ENCODE assay signal across 10 cellular contexts in genomic region chr2:66576381-66577330, GRCh38.
A peak's percentile ranks its signal among the peaks of the same experiment; 100 is the strongest.
DNase-seq lines count a peak whose midpoint lies in the region; ATAC-seq and TF ChIP-seq lines count a peak whose summit lies in the region.
"Had no signal": no experiment of that assay in that cellular context is flagged by ENCODE, and none has a peak within 500 bp of the region (broad histone marks: within the 10 kb centered on the region; RNA-seq: fewer than 3 reads in every experiment).

No MANE protein-coding gene starts in this region.

- H3K27ac Mint-ChIP-seq in naive thymus-derived CD8-positive, alpha-beta T cell, result no peak overlapping the region
- H3K27ac Mint-ChIP-seq: effector memory CD8-positive, alpha-beta T cell had no signal

- DNase-seq in DMS79 (lab: John Stamatoyannopoulos, UW) (peak; percentile 8), RWPE1 (ENCODE audit: low spot score) (peak; percentile 27), cardiac muscle cell (ENCODE audit: low read depth in 1 of 2, low spot score in 1 of 2) (peak; percentile 45 to 59), prostate gland (ENCODE audit: low spot score) (peak; percentile 42)
- no peak for DNase-seq in activated naive CD4-positive, alpha-beta T cell treated with anti-CD3 and anti-CD28 coated beads, Interleukin-2, amount 50 U/mL, for 16 hours
- DNase-seq in naive thymus-derived CD8-positive, alpha-beta T cell, result no peak
- DNase-seq: effector memory CD8-positive, alpha-beta T cell; NCI-H446 treated with DMSO at 0.1 percent for 48 hours had no signal

- H3K4me1 ChIP-seq in cardiac muscle cell (ENCODE audit: low read depth) (peaks cover 46% of the 10 kb centered on the region), prostate gland (replicated peaks) (peaks cover 7% of the 10 kb centered on the region)

- peaks cover 0 to 17% (median 0%) of the 10 kb centered on the region in 9 donors for H3K9me3 Mint-ChIP-seq in naive thymus-derived CD8-positive, alpha-beta T cell
- H3K9me3 Mint-ChIP-seq: effector memory CD8-positive, alpha-beta T cell had no signal

- H3K27ac ChIP-seq in RWPE1 (peak overlapping the region; percentile 83), cardiac muscle cell (peak overlapping the region; percentile 94), prostate gland (peak overlapping the region; percentile 79 to 89)

- no peak for TF ChIP-seq CTCF in RWPE1 (conservative IDR thresholded peaks at IDR 0.05; ENCODE audit: low read depth)
- no peak for TF ChIP-seq CTCF in cardiac muscle cell (IDR thresholded peaks at IDR 0.05; ENCODE audit: low read depth, low read length)
- TF ChIP-seq CTCF in prostate gland (IDR thresholded peaks at IDR 0.05), result peak in 1 of 4 experiments; percentile 13

- POLR2A ChIA-PET in RWPE1 (lab: Yijun Ruan, JAX; ENCODE audit: low non-redundant PET), result no interaction called here
- POLR2A ChIA-PET in naive thymus-derived CD8-positive, alpha-beta T cell (lab: Charles Lee), result no interaction called here

- ATAC-seq in HG02973 (IDR thresholded peaks at IDR 0.05; ENCODE audit: unreplicated experiment), result no peak
- no peak for ATAC-seq in HG02884 (IDR thresholded peaks at IDR 0.05; ENCODE audit: unreplicated experiment)
- no peak for ATAC-seq in naive thymus-derived CD8-positive, alpha-beta T cell
- ATAC-seq: effector memory CD8-positive, alpha-beta T cell had no signal

- peak overlapping the region in 2 of 10 donors; percentile 14 to 32 for H3K4me3 Mint-ChIP-seq in naive thymus-derived CD8-positive, alpha-beta T cell

- H3K27me3 Mint-ChIP-seq in naive thymus-derived CD8-positive, alpha-beta T cell, result peaks cover 25 to 56% (median 55%) of the 10 kb centered on the region in 5 donors

- TF ChIP-seq POLR2A in prostate gland (IDR thresholded peaks at IDR 0.05), result no peak

- H3K4me1 Mint-ChIP-seq in naive thymus-derived CD8-positive, alpha-beta T cell, result peaks cover 5 to 20% (median 17%) of the 10 kb centered on the region in 4 donors

- H3K27me3 ChIP-seq in cardiac muscle cell (peaks cover under 1% of the 10 kb centered on the region), prostate gland (replicated peaks; ENCODE audit: insufficient read depth) (peaks cover 15% of the 10 kb centered on the region)

- H3K9me3 ChIP-seq in cardiac muscle cell (ENCODE audit: low read depth), result no peaks in the 10 kb centered on the region
- H3K9me3 ChIP-seq in prostate gland, result no peaks in the 10 kb centered on the region

- H3K36me3 Mint-ChIP-seq in naive thymus-derived CD8-positive, alpha-beta T cell, result peaks cover 0 to 11% (median 2%) of the 10 kb centered on the region in 3 donors

- CTCF ChIA-PET in RWPE1 (lab: Yijun Ruan, JAX), result interaction anchor here (0.5 to 2.5 kb wide), 8 partner anchors 138 to 658 kb away, joined by 3 to 13 read pairs (median 4); no protein-coding TSS in a partner anchor

- intact Hi-C loops in prostate gland (cut with DNase I), result loop anchor here (2.0 to 10.0 kb wide), 7 partner anchors 142 to 1266 kb away; partner anchors contain the start of gene MEIS1

- H3K36me3 ChIP-seq in cardiac muscle cell (peaks cover 8% of the 10 kb centered on the region), prostate gland (no peaks in the 10 kb centered on the region)

- H3K4me3 ChIP-seq in cardiac muscle cell (peak overlapping the region; percentile 78), prostate gland (peak overlapping the region; percentile 36 to 39)

- WGBS in prostate gland, result 4% methylated on average over 39 of the region's 45 CpGs

Comparison
In these comparisons a context has a peak if more than half of its experiments do, and no peak if none do; other contexts are left out.
1. DNase-seq: peak in DMS79 (single experiment), RWPE1 (single experiment), cardiac muscle cell (2 of 2) and prostate gland (single experiment); none in activated naive CD4-positive, alpha-beta T cell treated with anti-CD3 and anti-CD28 coated beads, Interleukin-2, amount 50 U/mL, for 16 hours (single experiment) and naive thymus-derived CD8-positive, alpha-beta T cell (0 of 10).
2. Peak in every context shown above with its lines, with median percentiles within 50 percentile points of each other: H3K27ac ChIP-seq.